In genomic region chr6:25192562-25192961, GRCh38 we compare ENCODE assay signal across 11 cellular contexts.
DNase-seq lines count a peak whose midpoint lies in the region; ATAC-seq and TF ChIP-seq lines count a peak whose summit lies in the region.
"Had no signal": no experiment of that assay in that cellular context is flagged by ENCODE, and none has a peak within 500 bp of the region (broad histone marks: within the 10 kb centered on the region; RNA-seq: fewer than 3 reads in every experiment).

No MANE protein-coding gene starts in this region.

- peak overlapping the region; percentile 63; the same call in 1 of the 2 replicates for H3K4me3 Mint-ChIP-seq in HFFc6
- H3K4me3 Mint-ChIP-seq in natural killer cell, result no peak overlapping the region
- H3K4me3 Mint-ChIP-seq: activated naive CD4-positive, alpha-beta T cell treated with anti-CD3 and anti-CD28 coated beads for 36 hours; endodermal cell had no signal

- TF ChIP-seq CTCF in HFFc6 (IDR thresholded peaks at IDR 0.05) (no peak), breast epithelium (IDR thresholded peaks at IDR 0.05) (no peak), right lobe of liver (IDR thresholded peaks at IDR 0.05) (no peak), natural killer cell (IDR thresholded peaks at IDR 0.05) (no peak)

- H3K27me3 Mint-ChIP-seq in HFFc6 (ENCODE audit: insufficient read depth) (peaks cover 1% of the 10 kb centered on the region), natural killer cell (ENCODE audit: low read depth in 2 of 2) (peaks cover 7 to 10% of the 10 kb centered on the region in 2 donors)

- no peaks in the 10 kb centered on the region for H3K27me3 ChIP-seq in breast epithelium
- no peaks in the 10 kb centered on the region for H3K27me3 ChIP-seq in right lobe of liver

- H3K4me1 Mint-ChIP-seq in HFFc6 (ENCODE audit: low read depth), result peaks cover 33% of the 10 kb centered on the region
- H3K4me1 Mint-ChIP-seq in natural killer cell, result no peaks in the 10 kb centered on the region
- H3K4me1 Mint-ChIP-seq: endodermal cell had no signal

- H3K4me3 ChIP-seq in breast epithelium (peak overlapping the region in 1 of 3 donors; percentile 31), right lobe of liver (no peak overlapping the region)
- H3K4me3 ChIP-seq: prostate gland had no signal

- H3K36me3 ChIP-seq in breast epithelium (no peaks in the 10 kb centered on the region), right lobe of liver (no peaks in the 10 kb centered on the region)
- H3K36me3 ChIP-seq: prostate gland had no signal

- H3K27ac Mint-ChIP-seq in HFFc6, result peak overlapping the region; percentile 98
- no peak overlapping the region for H3K27ac Mint-ChIP-seq in natural killer cell
- H3K27ac Mint-ChIP-seq: activated naive CD4-positive, alpha-beta T cell treated with anti-CD3 and anti-CD28 coated beads for 36 hours; endodermal cell had no signal

- H3K27ac ChIP-seq in breast epithelium (peak overlapping the region; percentile 77 to 90), right lobe of liver (peak overlapping the region; percentile 15 to 57 (median 24)), temporal lobe (ENCODE audit: low read depth, low read length) (peak overlapping the region; percentile 61)

- intact Hi-C loops in breast epithelium (cut with DNase I; ENCODE audit: low total_unique reads), result no loop called here
- intact Hi-C loops in right lobe of liver (cut with DNase I), result no loop called here
- intact Hi-C loops in natural killer cell (cut with micrococcal nuclease), result no loop called here

- no peaks in the 10 kb centered on the region for H3K4me1 ChIP-seq in breast epithelium
- H3K4me1 ChIP-seq in right lobe of liver, result no peaks in the 10 kb centered on the region
- H3K4me1 ChIP-seq: prostate gland had no signal

- H3K9me3 ChIP-seq in breast epithelium (no peaks in the 10 kb centered on the region), right lobe of liver (no peaks in the 10 kb centered on the region)
- H3K9me3 ChIP-seq: prostate gland had no signal

- no peak for TF ChIP-seq POLR2A in breast epithelium (IDR thresholded peaks at IDR 0.05)
- no peak for TF ChIP-seq POLR2A in right lobe of liver (IDR thresholded peaks at IDR 0.05)

- DNase-seq in HFFc6 (no peak), breast epithelium (ENCODE audit: low spot score in 2 of 2) (no peak), right lobe of liver (no peak), HPDE6-E6E7 (ENCODE audit: extremely low spot score) (no peak), kidney tubule cell (ENCODE audit: low spot score) (no peak), natural killer cell (no peak)
- DNase-seq: activated naive CD4-positive, alpha-beta T cell treated with anti-CD3 and anti-CD28 coated beads for 36 hours; endodermal cell had no signal

- 88% methylated on average over 2 of the region's 2 CpGs for WGBS in right lobe of liver (ENCODE audit: insufficient coverage, low coverage, low lambda C conversion rate, missing lambda C conversion rate)

- H3K36me3 Mint-ChIP-seq in HFFc6 (ENCODE audit: low read depth) (no peaks in the 10 kb centered on the region), natural killer cell (no peaks in the 10 kb centered on the region)

- H3K9me3 Mint-ChIP-seq in HFFc6 (no peaks in the 10 kb centered on the region), natural killer cell (no peaks in the 10 kb centered on the region)
- H3K9me3 Mint-ChIP-seq: activated naive CD4-positive, alpha-beta T cell treated with anti-CD3 and anti-CD28 coated beads for 36 hours; endodermal cell had no signal

- ATAC-seq in right lobe of liver, result peak in 2 of 4 donors; percentile 14 to 15
- no peak for ATAC-seq in activated CD4-positive, CD25-positive, alpha-beta regulatory T cell treated with anti-CD3 and anti-CD28 coated beads, Interleukin-2, amount 50 U/mL, for 24 hours
- no peak for ATAC-seq in natural killer cell

Comparison
In these comparisons a context has a peak if more than half of its experiments do, and no peak if none do; other contexts are left out.
1. H3K27ac ChIP-seq: peak in every context shown above with its lines; median percentile 84 in breast epithelium; 61 in temporal lobe; 24 in right lobe of liver.